Comparison of ENCODE assay signal across 1 cellular context in the genomic region with DNA sequence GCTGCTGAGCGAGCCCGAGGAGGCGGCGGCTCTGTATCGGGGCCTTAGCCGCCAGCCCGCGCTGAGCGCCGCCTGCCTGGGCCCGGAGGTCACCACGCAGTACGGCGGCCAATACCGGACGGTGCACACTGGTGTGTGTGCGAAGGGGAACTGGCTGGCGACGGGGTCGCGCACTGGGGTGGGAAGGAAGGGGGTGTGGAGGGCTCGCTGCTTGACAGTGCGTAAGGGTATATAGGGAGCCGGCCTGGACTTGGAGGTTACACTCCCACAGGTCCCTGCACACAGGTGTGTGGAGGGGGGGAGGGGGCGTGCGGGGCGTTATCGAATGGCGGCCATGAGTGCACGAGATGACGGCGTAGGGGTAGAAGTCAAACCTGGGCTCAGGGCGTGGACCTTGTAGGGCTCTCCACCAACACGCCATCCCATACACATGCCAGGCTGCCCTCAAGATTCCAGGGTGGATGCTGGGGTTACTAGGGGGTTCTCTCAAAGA.
TF ChIP-seq lines count a peak whose summit lies in the region.

No MANE protein-coding gene starts in this region.

TF ChIP-seq in HepG2, 621 proteins besides CTCF, POLR2A, EP300 and RAD21 (continued from another document and continues in another):
- TF ChIP-seq, protein P1, sequence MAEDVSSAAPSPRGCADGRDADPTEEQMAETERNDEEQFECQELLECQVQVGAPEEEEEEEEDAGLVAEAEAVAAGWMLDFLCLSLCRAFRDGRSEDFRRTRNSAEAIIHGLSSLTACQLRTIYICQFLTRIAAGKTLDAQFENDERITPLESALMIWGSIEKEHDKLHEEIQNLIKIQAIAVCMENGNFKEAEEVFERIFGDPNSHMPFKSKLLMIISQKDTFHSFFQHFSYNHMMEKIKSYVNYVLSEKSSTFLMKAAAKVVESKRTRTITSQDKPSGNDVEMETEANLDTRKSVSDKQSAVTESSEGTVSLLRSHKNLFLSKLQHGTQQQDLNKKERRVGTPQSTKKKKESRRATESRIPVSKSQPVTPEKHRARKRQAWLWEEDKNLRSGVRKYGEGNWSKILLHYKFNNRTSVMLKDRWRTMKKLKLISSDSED (CRISPR knock-in tag; IDR thresholded peaks at IDR 0.05) = no peak
- TF ChIP-seq ZBTB1 (CRISPR knock-in tag; IDR thresholded peaks at IDR 0.05; ENCODE audit: borderline replicate concordance) (no peak), RBFOX2 (IDR thresholded peaks at IDR 0.05; ENCODE audit: low read depth, low read length) (peak; percentile 67), ZNF138 (CRISPR knock-in tag; IDR thresholded peaks at IDR 0.05; ENCODE audit: low read depth) (peak; percentile 31; the same call in 1 of the 2 replicates), ZNF501 (CRISPR knock-in tag; IDR thresholded peaks at IDR 0.05) (0 out of 2 replicates have a peak, but pooled peaks have one; percentile 23), ZNF232 (CRISPR knock-in tag; IDR thresholded peaks at IDR 0.05; ENCODE audit: borderline replicate concordance) (no peak), NFIC (IDR thresholded peaks at IDR 0.05; ENCODE audit: low read length) (no peak), CBX2 (IDR thresholded peaks at IDR 0.05; ENCODE audit: low read depth, low read length) (no peak), CBX2 (CRISPR knock-in tag; IDR thresholded peaks at IDR 0.05; ENCODE audit: low read depth) (no peak), PHF21A (CRISPR knock-in tag; IDR thresholded peaks at IDR 0.05) (peak; percentile 12; the same call in 1 of the 2 replicates), ZNF207 (IDR thresholded peaks at IDR 0.05; ENCODE audit: borderline replicate concordance) (no peak), SAP130 (CRISPR knock-in tag; IDR thresholded peaks at IDR 0.05; ENCODE audit: low read depth) (peak; percentile 43), ZNF10 (CRISPR knock-in tag; IDR thresholded peaks at IDR 0.05; ENCODE audit: borderline replicate concordance, low read depth) (no peak), CENPT (CRISPR knock-in tag; IDR thresholded peaks at IDR 0.05; ENCODE audit: low read depth) (no peak), MAFF (IDR thresholded peaks at IDR 0.05; ENCODE audit: low read depth, low read length) (no peak), HOXA7 (CRISPR knock-in tag; IDR thresholded peaks at IDR 0.05) (no peak), SP140L (CRISPR knock-in tag; IDR thresholded peaks at IDR 0.05; ENCODE audit: borderline replicate concordance) (no peak), CEBPG (CRISPR knock-in tag; IDR thresholded peaks at IDR 0.05) (no peak), ELF1 (CRISPR knock-in tag; IDR thresholded peaks at IDR 0.05) (no peak), HNRNPK (IDR thresholded peaks at IDR 0.05; ENCODE audit: low read depth, low read length, poor library complexity, severe bottlenecking) (peak; percentile 71), FOXO1 (CRISPR knock-in tag; IDR thresholded peaks at IDR 0.05) (0 out of 2 replicates have a peak, but pooled peaks have one; percentile 13), TBX3 (IDR thresholded peaks at IDR 0.05; ENCODE audit: borderline replicate concordance) (no peak), STAG1 (CRISPR knock-in tag; IDR thresholded peaks at IDR 0.05) (0 out of 2 replicates have a peak, but pooled peaks have one; percentile 11), ZFP41 (CRISPR knock-in tag; IDR thresholded peaks at IDR 0.05; ENCODE audit: borderline replicate concordance) (no peak), TAF15 (IDR thresholded peaks at IDR 0.05; ENCODE audit: low read depth, low read length, poor library complexity, severe bottlenecking) (no peak), HDAC1 (CRISPR knock-in tag; IDR thresholded peaks at IDR 0.05) (no peak), SPEN (CRISPR knock-in tag; IDR thresholded peaks at IDR 0.05; ENCODE audit: low read depth) (0 out of 2 replicates have a peak, but pooled peaks have one; percentile 12), RXRA (CRISPR knock-in tag; IDR thresholded peaks at IDR 0.05) (no peak), ERF (CRISPR knock-in tag; IDR thresholded peaks at IDR 0.05) (no peak), ZNF746 (CRISPR knock-in tag; IDR thresholded peaks at IDR 0.05) (no peak), HHEX (CRISPR knock-in tag; IDR thresholded peaks at IDR 0.05) (no peak), ZNF549 (CRISPR knock-in tag; IDR thresholded peaks at IDR 0.05) (no peak), ZNF484 (CRISPR knock-in tag; IDR thresholded peaks at IDR 0.05; ENCODE audit: borderline replicate concordance, low read depth) (no peak), ZNF878 (CRISPR knock-in tag; IDR thresholded peaks at IDR 0.05) (no peak), MAFG (CRISPR knock-in tag; IDR thresholded peaks at IDR 0.05) (no peak), ZNF7 (CRISPR knock-in tag; IDR thresholded peaks at IDR 0.05) (0 out of 2 replicates have a peak, but pooled peaks have one; percentile 18), ZNF644 (CRISPR knock-in tag; IDR thresholded peaks at IDR 0.05; ENCODE audit: low read depth) (no peak), ZNF282 (IDR thresholded peaks at IDR 0.05; ENCODE audit: partially characterized antibody) (no peak), ZBTB21 (CRISPR knock-in tag; IDR thresholded peaks at IDR 0.05) (no peak), ZBTB20 (CRISPR knock-in tag; IDR thresholded peaks at IDR 0.05; ENCODE audit: borderline replicate concordance, low read depth) (no peak), HDAC2 (CRISPR knock-in tag; IDR thresholded peaks at IDR 0.05) (no peak)
- TF ChIP-seq, protein P2, sequence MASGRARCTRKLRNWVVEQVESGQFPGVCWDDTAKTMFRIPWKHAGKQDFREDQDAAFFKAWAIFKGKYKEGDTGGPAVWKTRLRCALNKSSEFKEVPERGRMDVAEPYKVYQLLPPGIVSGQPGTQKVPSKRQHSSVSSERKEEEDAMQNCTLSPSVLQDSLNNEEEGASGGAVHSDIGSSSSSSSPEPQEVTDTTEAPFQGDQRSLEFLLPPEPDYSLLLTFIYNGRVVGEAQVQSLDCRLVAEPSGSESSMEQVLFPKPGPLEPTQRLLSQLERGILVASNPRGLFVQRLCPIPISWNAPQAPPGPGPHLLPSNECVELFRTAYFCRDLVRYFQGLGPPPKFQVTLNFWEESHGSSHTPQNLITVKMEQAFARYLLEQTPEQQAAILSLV (CRISPR knock-in tag; IDR thresholded peaks at IDR 0.05; ENCODE audit: borderline replicate concordance) = no peak; the same call in 1 of the 2 replicates
- TF ChIP-seq, protein P3, sequence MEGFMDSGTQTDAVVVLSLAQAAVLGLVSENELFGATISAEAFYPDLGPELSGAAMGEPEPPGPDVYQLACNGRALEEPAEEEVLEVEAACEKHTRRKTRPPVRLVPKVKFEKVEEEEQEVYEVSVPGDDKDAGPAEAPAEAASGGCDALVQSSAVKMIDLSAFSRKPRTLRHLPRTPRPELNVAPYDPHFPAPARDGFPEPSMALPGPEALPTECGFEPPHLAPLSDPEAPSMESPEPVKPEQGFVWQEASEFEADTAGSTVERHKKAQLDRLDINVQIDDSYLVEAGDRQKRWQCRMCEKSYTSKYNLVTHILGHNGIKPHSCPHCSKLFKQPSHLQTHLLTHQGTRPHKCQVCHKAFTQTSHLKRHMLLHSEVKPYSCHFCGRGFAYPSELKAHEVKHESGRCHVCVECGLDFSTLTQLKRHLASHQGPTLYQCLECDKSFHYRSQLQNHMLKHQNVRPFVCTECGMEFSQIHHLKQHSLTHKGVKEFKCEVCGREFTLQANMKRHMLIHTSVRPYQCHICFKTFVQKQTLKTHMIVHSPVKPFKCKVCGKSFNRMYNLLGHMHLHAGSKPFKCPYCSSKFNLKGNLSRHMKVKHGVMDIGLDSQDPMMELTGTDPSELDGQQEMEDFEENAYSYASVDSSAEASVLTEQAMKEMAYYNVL (CRISPR knock-in tag; IDR thresholded peaks at IDR 0.05; ENCODE audit: borderline replicate concordance) = no peak
- TF ChIP-seq, protein P4, sequence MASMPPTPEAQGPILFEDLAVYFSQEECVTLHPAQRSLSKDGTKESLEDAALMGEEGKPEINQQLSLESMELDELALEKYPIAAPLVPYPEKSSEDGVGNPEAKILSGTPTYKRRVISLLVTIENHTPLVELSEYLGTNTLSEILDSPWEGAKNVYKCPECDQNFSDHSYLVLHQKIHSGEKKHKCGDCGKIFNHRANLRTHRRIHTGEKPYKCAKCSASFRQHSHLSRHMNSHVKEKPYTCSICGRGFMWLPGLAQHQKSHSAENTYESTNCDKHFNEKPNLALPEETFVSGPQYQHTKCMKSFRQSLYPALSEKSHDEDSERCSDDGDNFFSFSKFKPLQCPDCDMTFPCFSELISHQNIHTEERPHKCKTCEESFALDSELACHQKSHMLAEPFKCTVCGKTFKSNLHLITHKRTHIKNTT (CRISPR knock-in tag; IDR thresholded peaks at IDR 0.05) = no peak
- TF ChIP-seq, protein P5, sequence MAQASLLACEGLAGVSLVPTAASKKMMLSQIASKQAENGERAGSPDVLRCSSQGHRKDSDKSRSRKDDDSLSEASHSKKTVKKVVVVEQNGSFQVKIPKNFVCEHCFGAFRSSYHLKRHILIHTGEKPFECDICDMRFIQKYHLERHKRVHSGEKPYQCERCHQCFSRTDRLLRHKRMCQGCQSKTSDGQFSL (CRISPR knock-in tag; IDR thresholded peaks at IDR 0.05) = no peak
- TF ChIP-seq, protein P6, sequence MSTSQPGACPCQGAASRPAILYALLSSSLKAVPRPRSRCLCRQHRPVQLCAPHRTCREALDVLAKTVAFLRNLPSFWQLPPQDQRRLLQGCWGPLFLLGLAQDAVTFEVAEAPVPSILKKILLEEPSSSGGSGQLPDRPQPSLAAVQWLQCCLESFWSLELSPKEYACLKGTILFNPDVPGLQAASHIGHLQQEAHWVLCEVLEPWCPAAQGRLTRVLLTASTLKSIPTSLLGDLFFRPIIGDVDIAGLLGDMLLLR (CRISPR knock-in tag; IDR thresholded peaks at IDR 0.05) = peak; percentile 61; the same call in 1 of the 2 replicates
- TF ChIP-seq, protein P7, sequence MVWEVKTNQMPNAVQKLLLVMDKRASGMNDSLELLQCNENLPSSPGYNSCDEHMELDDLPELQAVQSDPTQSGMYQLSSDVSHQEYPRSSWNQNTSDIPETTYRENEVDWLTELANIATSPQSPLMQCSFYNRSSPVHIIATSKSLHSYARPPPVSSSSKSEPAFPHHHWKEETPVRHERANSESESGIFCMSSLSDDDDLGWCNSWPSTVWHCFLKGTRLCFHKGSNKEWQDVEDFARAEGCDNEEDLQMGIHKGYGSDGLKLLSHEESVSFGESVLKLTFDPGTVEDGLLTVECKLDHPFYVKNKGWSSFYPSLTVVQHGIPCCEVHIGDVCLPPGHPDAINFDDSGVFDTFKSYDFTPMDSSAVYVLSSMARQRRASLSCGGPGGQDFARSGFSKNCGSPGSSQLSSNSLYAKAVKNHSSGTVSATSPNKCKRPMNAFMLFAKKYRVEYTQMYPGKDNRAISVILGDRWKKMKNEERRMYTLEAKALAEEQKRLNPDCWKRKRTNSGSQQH (CRISPR knock-in tag; IDR thresholded peaks at IDR 0.05; ENCODE audit: low read depth) = no peak
- TF ChIP-seq, protein P8, sequence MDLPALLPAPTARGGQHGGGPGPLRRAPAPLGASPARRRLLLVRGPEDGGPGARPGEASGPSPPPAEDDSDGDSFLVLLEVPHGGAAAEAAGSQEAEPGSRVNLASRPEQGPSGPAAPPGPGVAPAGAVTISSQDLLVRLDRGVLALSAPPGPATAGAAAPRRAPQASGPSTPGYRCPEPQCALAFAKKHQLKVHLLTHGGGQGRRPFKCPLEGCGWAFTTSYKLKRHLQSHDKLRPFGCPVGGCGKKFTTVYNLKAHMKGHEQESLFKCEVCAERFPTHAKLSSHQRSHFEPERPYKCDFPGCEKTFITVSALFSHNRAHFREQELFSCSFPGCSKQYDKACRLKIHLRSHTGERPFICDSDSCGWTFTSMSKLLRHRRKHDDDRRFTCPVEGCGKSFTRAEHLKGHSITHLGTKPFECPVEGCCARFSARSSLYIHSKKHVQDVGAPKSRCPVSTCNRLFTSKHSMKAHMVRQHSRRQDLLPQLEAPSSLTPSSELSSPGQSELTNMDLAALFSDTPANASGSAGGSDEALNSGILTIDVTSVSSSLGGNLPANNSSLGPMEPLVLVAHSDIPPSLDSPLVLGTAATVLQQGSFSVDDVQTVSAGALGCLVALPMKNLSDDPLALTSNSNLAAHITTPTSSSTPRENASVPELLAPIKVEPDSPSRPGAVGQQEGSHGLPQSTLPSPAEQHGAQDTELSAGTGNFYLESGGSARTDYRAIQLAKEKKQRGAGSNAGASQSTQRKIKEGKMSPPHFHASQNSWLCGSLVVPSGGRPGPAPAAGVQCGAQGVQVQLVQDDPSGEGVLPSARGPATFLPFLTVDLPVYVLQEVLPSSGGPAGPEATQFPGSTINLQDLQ (CRISPR knock-in tag; IDR thresholded peaks at IDR 0.05) = peak; percentile 44; the same call in 1 of the 2 replicates
- TF ChIP-seq, protein P9, sequence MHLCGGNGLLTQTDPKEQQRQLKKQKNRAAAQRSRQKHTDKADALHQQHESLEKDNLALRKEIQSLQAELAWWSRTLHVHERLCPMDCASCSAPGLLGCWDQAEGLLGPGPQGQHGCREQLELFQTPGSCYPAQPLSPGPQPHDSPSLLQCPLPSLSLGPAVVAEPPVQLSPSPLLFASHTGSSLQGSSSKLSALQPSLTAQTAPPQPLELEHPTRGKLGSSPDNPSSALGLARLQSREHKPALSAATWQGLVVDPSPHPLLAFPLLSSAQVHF (CRISPR knock-in tag; IDR thresholded peaks at IDR 0.05) = no peak
- TF ChIP-seq, protein P10, sequence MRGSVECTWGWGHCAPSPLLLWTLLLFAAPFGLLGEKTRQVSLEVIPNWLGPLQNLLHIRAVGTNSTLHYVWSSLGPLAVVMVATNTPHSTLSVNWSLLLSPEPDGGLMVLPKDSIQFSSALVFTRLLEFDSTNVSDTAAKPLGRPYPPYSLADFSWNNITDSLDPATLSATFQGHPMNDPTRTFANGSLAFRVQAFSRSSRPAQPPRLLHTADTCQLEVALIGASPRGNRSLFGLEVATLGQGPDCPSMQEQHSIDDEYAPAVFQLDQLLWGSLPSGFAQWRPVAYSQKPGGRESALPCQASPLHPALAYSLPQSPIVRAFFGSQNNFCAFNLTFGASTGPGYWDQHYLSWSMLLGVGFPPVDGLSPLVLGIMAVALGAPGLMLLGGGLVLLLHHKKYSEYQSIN (CRISPR knock-in tag; IDR thresholded peaks at IDR 0.05; ENCODE audit: borderline replicate concordance) = no peak
- TF ChIP-seq, protein P11, sequence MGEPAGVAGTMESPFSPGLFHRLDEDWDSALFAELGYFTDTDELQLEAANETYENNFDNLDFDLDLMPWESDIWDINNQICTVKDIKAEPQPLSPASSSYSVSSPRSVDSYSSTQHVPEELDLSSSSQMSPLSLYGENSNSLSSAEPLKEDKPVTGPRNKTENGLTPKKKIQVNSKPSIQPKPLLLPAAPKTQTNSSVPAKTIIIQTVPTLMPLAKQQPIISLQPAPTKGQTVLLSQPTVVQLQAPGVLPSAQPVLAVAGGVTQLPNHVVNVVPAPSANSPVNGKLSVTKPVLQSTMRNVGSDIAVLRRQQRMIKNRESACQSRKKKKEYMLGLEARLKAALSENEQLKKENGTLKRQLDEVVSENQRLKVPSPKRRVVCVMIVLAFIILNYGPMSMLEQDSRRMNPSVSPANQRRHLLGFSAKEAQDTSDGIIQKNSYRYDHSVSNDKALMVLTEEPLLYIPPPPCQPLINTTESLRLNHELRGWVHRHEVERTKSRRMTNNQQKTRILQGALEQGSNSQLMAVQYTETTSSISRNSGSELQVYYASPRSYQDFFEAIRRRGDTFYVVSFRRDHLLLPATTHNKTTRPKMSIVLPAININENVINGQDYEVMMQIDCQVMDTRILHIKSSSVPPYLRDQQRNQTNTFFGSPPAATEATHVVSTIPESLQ (CRISPR knock-in tag; conservative IDR thresholded peaks at IDR 0.05) = no peak
- TF ChIP-seq, protein P12, sequence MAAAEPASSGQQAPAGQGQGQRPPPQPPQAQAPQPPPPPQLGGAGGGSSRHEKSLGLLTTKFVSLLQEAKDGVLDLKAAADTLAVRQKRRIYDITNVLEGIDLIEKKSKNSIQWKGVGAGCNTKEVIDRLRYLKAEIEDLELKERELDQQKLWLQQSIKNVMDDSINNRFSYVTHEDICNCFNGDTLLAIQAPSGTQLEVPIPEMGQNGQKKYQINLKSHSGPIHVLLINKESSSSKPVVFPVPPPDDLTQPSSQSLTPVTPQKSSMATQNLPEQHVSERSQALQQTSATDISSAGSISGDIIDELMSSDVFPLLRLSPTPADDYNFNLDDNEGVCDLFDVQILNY (CRISPR knock-in tag; conservative IDR thresholded peaks at IDR 0.05) = no peak
